In the genomic region with DNA sequence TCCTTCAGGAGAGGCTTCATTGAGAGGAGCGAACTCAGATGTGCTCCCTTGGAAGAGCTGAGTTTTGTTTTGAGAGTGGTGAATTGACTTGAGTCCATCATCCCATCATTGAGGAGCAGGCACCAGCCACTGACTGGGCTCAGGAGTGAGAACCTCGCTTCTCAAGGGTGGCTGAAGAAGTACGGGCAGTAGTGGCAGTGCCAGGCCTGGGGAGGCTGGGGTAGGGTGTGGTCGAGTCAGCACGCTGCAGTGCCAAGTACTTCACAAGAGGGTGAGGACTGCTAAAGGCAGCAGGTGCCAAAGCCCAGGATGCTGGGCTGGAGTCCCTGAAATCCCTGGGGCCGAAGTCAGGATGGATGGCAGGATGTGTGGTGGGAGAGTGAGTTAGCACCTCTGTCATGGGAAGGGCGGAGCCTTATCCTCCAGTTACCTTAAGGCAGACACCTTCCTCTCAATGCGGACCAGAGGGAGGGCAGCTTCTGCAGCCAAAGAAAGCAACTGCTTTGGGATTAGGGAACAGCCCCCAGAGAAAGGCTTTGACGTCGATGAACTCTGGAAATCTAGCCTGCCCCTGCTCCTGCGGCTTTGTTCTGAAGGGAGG, we compare ENCODE assay signal across 1 cellular context.
TF ChIP-seq lines count a peak whose summit lies in the region.

No MANE protein-coding gene starts in this region.

TF ChIP-seq in GM23338, 12 proteins besides CTCF, POLR2A, EP300 and RAD21 (continued from another document):
- TF ChIP-seq ZNF331 (CRISPR knock-in tag; IDR thresholded peaks at IDR 0.05; ENCODE audit: low read depth) (no peak), STAT1 (IDR thresholded peaks at IDR 0.05; ENCODE audit: unreplicated experiment) (no peak), ZNF114 (CRISPR knock-in tag; IDR thresholded peaks at IDR 0.05) (no peak), EZH2phosphoT487 (IDR thresholded peaks at IDR 0.05; ENCODE audit: unreplicated experiment) (no peak), CREB1 (CRISPR knock-in tag; IDR thresholded peaks at IDR 0.05; ENCODE audit: low read depth) (no peak), EZH2 (IDR thresholded peaks at IDR 0.05; ENCODE audit: low read depth, unreplicated experiment) (no peak), JUNB (IDR thresholded peaks at IDR 0.05; ENCODE audit: unreplicated experiment) (no peak)
- TF ChIP-seq, protein P1, sequence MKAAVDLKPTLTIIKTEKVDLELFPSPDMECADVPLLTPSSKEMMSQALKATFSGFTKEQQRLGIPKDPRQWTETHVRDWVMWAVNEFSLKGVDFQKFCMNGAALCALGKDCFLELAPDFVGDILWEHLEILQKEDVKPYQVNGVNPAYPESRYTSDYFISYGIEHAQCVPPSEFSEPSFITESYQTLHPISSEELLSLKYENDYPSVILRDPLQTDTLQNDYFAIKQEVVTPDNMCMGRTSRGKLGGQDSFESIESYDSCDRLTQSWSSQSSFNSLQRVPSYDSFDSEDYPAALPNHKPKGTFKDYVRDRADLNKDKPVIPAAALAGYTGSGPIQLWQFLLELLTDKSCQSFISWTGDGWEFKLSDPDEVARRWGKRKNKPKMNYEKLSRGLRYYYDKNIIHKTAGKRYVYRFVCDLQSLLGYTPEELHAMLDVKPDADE (IDR thresholded peaks at IDR 0.05) = no peak
- TF ChIP-seq, protein P2, sequence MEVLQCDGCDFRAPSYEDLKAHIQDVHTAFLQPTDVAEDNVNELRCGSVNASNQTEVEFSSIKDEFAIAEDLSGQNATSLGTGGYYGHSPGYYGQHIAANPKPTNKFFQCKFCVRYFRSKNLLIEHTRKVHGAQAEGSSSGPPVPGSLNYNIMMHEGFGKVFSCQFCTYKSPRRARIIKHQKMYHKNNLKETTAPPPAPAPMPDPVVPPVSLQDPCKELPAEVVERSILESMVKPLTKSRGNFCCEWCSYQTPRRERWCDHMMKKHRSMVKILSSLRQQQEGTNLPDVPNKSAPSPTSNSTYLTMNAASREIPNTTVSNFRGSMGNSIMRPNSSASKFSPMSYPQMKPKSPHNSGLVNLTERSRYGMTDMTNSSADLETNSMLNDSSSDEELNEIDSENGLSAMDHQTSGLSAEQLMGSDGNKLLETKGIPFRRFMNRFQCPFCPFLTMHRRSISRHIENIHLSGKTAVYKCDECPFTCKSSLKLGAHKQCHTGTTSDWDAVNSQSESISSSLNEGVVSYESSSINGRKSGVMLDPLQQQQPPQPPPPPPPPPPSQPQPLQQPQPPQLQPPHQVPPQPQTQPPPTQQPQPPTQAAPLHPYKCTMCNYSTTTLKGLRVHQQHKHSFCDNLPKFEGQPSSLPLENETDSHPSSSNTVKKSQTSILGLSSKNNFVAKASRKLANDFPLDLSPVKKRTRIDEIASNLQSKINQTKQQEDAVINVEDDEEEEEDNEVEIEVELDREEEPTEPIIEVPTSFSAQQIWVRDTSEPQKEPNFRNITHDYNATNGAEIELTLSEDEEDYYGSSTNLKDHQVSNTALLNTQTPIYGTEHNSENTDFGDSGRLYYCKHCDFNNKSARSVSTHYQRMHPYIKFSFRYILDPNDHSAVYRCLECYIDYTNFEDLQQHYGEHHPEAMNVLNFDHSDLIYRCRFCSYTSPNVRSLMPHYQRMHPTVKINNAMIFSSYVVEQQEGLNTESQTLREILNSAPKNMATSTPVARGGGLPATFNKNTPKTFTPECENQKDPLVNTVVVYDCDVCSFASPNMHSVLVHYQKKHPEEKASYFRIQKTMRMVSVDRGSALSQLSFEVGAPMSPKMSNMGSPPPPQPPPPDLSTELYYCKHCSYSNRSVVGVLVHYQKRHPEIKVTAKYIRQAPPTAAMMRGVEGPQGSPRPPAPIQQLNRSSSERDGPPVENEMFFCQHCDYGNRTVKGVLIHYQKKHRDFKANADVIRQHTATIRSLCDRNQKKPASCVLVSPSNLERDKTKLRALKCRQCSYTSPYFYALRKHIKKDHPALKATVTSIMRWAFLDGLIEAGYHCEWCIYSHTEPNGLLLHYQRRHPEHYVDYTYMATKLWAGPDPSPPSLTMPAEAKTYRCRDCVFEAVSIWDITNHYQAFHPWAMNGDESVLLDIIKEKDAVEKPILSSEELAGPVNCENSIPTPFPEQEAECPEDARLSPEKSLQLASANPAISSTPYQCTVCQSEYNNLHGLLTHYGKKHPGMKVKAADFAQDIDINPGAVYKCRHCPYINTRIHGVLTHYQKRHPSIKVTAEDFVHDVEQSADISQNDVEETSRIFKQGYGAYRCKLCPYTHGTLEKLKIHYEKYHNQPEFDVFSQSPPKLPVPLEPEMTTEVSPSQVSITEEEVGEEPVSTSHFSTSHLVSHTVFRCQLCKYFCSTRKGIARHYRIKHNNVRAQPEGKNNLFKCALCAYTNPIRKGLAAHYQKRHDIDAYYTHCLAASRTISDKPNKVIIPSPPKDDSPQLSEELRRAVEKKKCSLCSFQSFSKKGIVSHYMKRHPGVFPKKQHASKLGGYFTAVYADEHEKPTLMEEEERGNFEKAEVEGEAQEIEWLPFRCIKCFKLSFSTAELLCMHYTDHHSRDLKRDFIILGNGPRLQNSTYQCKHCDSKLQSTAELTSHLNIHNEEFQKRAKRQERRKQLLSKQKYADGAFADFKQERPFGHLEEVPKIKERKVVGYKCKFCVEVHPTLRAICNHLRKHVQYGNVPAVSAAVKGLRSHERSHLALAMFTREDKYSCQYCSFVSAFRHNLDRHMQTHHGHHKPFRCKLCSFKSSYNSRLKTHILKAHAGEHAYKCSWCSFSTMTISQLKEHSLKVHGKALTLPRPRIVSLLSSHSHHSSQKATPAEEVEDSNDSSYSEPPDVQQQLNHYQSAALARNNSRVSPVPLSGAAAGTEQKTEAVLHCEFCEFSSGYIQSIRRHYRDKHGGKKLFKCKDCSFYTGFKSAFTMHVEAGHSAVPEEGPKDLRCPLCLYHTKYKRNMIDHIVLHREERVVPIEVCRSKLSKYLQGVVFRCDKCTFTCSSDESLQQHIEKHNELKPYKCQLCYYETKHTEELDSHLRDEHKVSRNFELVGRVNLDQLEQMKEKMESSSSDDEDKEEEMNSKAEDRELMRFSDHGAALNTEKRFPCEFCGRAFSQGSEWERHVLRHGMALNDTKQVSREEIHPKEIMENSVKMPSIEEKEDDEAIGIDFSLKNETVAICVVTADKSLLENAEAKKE (CRISPR knock-in tag; IDR thresholded peaks at IDR 0.05) = no peak
